2 cellular contexts compared by ENCODE assay signal in genomic region chr6:36985963-36986703, GRCh38.
TF ChIP-seq lines count a peak whose summit lies in the region.

MTCH1 (minus strand) TSS chr6:36986196; CDS start chr6:36986173, 23 bp downstream.

TF ChIP-seq in HEK293, 187 proteins besides CTCF, POLR2A, EP300 and RAD21 (continued from another document and continues in another):
- TF ChIP-seq, protein P1, sequence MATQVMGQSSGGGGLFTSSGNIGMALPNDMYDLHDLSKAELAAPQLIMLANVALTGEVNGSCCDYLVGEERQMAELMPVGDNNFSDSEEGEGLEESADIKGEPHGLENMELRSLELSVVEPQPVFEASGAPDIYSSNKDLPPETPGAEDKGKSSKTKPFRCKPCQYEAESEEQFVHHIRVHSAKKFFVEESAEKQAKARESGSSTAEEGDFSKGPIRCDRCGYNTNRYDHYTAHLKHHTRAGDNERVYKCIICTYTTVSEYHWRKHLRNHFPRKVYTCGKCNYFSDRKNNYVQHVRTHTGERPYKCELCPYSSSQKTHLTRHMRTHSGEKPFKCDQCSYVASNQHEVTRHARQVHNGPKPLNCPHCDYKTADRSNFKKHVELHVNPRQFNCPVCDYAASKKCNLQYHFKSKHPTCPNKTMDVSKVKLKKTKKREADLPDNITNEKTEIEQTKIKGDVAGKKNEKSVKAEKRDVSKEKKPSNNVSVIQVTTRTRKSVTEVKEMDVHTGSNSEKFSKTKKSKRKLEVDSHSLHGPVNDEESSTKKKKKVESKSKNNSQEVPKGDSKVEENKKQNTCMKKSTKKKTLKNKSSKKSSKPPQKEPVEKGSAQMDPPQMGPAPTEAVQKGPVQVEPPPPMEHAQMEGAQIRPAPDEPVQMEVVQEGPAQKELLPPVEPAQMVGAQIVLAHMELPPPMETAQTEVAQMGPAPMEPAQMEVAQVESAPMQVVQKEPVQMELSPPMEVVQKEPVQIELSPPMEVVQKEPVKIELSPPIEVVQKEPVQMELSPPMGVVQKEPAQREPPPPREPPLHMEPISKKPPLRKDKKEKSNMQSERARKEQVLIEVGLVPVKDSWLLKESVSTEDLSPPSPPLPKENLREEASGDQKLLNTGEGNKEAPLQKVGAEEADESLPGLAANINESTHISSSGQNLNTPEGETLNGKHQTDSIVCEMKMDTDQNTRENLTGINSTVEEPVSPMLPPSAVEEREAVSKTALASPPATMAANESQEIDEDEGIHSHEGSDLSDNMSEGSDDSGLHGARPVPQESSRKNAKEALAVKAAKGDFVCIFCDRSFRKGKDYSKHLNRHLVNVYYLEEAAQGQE (tag by site-specific recombination; IDR thresholded peaks at IDR 0.05) = no peak
- no peak for TF ChIP-seq ZNF132 (tag by site-specific recombination; IDR thresholded peaks at IDR 0.05; ENCODE audit: borderline replicate concordance)
- TF ChIP-seq WT1 (tag by site-specific recombination; IDR thresholded peaks at IDR 0.05) = 0 out of 2 replicates have a peak, but pooled peaks have one; percentile 21
- peak; percentile 34; the same call in 1 of the 2 replicates for TF ChIP-seq KLF7 (tag by site-specific recombination; IDR thresholded peaks at IDR 0.05; ENCODE audit: borderline replicate concordance)
- TF ChIP-seq ZNF354C (tag by site-specific recombination; IDR thresholded peaks at IDR 0.05; ENCODE audit: borderline replicate concordance, low read depth) = no peak
- TF ChIP-seq, protein P2, sequence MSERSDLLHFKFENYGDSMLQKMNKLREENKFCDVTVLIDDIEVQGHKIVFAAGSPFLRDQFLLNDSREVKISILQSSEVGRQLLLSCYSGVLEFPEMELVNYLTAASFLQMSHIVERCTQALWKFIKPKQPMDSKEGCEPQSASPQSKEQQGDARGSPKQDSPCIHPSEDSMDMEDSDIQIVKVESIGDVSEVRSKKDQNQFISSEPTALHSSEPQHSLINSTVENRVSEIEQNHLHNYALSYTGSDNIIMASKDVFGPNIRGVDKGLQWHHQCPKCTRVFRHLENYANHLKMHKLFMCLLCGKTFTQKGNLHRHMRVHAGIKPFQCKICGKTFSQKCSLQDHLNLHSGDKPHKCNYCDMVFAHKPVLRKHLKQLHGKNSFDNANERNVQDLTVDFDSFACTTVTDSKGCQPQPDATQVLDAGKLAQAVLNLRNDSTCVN (tag by site-specific recombination; optimal IDR thresholded peaks at IDR 0.05) = peak; percentile 72
- no peak for TF ChIP-seq KLF17 (tag by site-specific recombination; IDR thresholded peaks at IDR 0.05)
- TF ChIP-seq ZBTB48 (tag by site-specific recombination; IDR thresholded peaks at IDR 0.05) = 0 out of 2 replicates have a peak, but pooled peaks have one; percentile 27
- peak; percentile 44; the same call in 1 of the 2 replicates for TF ChIP-seq YY1 (tag by site-specific recombination; IDR thresholded peaks at IDR 0.05)
- TF ChIP-seq HOXC10 (CRISPR knock-in tag; IDR thresholded peaks at IDR 0.05) = peak; percentile 69; the same call in 1 of the 2 replicates
- TF ChIP-seq ZNF341 (tag by site-specific recombination; IDR thresholded peaks at IDR 0.05; ENCODE audit: low read depth) = peak; percentile 99
- TF ChIP-seq ZNF610 (tag by site-specific recombination; IDR thresholded peaks at IDR 0.05; ENCODE audit: borderline replicate concordance) = no peak
- peak; percentile 88 for TF ChIP-seq ZNF76 (tag by site-specific recombination; IDR thresholded peaks at IDR 0.05; ENCODE audit: borderline replicate concordance, low read depth)
- no peak for TF ChIP-seq KLF16 (tag by site-specific recombination; IDR thresholded peaks at IDR 0.05)
- TF ChIP-seq SP7 (tag by site-specific recombination; IDR thresholded peaks at IDR 0.05) = 0 out of 2 replicates have a peak, but pooled peaks have one; percentile 18
- TF ChIP-seq, protein P3, sequence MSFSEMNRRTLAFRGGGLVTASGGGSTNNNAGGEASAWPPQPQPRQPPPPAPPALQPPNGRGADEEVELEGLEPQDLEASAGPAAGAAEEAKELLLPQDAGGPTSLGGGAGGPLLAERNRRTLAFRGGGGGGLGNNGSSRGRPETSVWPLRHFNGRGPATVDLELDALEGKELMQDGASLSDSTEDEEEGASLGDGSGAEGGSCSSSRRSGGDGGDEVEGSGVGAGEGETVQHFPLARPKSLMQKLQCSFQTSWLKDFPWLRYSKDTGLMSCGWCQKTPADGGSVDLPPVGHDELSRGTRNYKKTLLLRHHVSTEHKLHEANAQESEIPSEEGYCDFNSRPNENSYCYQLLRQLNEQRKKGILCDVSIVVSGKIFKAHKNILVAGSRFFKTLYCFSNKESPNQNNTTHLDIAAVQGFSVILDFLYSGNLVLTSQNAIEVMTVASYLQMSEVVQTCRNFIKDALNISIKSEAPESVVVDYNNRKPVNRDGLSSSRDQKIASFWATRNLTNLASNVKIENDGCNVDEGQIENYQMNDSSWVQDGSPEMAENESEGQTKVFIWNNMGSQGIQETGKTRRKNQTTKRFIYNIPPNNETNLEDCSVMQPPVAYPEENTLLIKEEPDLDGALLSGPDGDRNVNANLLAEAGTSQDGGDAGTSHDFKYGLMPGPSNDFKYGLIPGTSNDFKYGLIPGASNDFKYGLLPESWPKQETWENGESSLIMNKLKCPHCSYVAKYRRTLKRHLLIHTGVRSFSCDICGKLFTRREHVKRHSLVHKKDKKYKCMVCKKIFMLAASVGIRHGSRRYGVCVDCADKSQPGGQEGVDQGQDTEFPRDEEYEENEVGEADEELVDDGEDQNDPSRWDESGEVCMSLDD (tag by site-specific recombination; IDR thresholded peaks at IDR 0.05) = 0 out of 2 replicates have a peak, but pooled peaks have one; percentile 41
- TF ChIP-seq ZNF324 (tag by site-specific recombination; IDR thresholded peaks at IDR 0.05) = no peak

TF ChIP-seq in SK-N-SH, 30 proteins besides CTCF, POLR2A, EP300 and RAD21 (continued from another document):
- TF ChIP-seq SIN3A (IDR thresholded peaks at IDR 0.05; ENCODE audit: borderline replicate concordance, low read depth, low read length) = peak; percentile 91; the same call in 1 of the 2 replicates
- peak; percentile 90 for TF ChIP-seq MXI1 (IDR thresholded peaks at IDR 0.05; ENCODE audit: low read depth, low read length)
- TF ChIP-seq NFIC (IDR thresholded peaks at IDR 0.05; ENCODE audit: borderline replicate concordance) = peak; percentile 8; the same call in 1 of the 2 replicates
- no peak for TF ChIP-seq GATA2 (CRISPR knock-in tag; IDR thresholded peaks at IDR 0.05)
- TF ChIP-seq RFX5 (IDR thresholded peaks at IDR 0.05; ENCODE audit: low read length) = no peak
- no peak for TF ChIP-seq FOSL2 (IDR thresholded peaks at IDR 0.05; ENCODE audit: borderline replicate concordance, low read depth)
- TF ChIP-seq, protein P4, sequence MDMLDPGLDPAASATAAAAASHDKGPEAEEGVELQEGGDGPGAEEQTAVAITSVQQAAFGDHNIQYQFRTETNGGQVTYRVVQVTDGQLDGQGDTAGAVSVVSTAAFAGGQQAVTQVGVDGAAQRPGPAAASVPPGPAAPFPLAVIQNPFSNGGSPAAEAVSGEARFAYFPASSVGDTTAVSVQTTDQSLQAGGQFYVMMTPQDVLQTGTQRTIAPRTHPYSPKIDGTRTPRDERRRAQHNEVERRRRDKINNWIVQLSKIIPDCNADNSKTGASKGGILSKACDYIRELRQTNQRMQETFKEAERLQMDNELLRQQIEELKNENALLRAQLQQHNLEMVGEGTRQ (IDR thresholded peaks at IDR 0.05; ENCODE audit: borderline replicate concordance, low read depth, low read length) = peak; percentile 92
- peak; percentile 13; the same call in 1 of the 2 replicates for TF ChIP-seq MAX (IDR thresholded peaks at IDR 0.05; ENCODE audit: low read depth)
- no peak for TF ChIP-seq FOXJ3 (CRISPR knock-in tag; IDR thresholded peaks at IDR 0.05)
- TF ChIP-seq YY1 (IDR thresholded peaks at IDR 0.05; ENCODE audit: low read depth) = peak; percentile 18; the same call in 1 of the 2 replicates
- peak; percentile 86 for TF ChIP-seq TAF1 (IDR thresholded peaks at IDR 0.05; ENCODE audit: borderline replicate concordance, low read depth, low read length)
- TF ChIP-seq PBX3 (IDR thresholded peaks at IDR 0.05) = no peak
- no peak for TF ChIP-seq MEF2A (IDR thresholded peaks at IDR 0.05; ENCODE audit: borderline replicate concordance, low read depth)
- TF ChIP-seq TCF12 (IDR thresholded peaks at IDR 0.05) = no peak
- TF ChIP-seq IRF3 (IDR thresholded peaks at IDR 0.05; ENCODE audit: low read depth, low read length) = no peak
- TF ChIP-seq ZBTB33 (IDR thresholded peaks at IDR 0.05; ENCODE audit: borderline replicate concordance, low read depth) = no peak
- 0 out of 2 replicates have a peak, but pooled peaks have one; percentile 28 for TF ChIP-seq TEAD4 (IDR thresholded peaks at IDR 0.05; ENCODE audit: borderline replicate concordance, insufficient read depth)
TF ChIP-seq in SK-N-SH: peak in this region for 14.
